ENCODE assay signal across 11 cellular contexts in the genomic region with DNA sequence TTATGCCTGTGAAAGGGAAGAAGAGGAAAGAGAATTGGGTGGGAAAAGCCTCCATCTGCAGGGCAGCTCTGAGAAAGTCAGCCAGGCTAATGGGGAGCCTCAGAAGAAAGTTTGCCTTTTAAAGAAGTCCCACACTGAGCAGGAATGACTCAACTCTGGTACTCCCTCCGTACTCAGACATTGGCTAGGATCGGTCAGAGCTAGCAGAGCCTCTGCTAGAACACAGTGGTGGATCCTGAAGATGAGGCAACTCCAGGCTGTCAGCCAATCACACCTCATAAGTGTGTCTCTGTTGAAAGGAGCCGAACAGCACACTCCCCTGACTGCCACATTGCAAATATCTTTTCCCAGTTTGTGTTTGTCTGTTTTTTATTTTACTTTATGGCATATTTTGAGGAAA.
A peak's percentile ranks its signal among the peaks of the same experiment; 100 is the strongest.
DNase-seq lines count a peak whose midpoint lies in the region; ATAC-seq, FAIRE-seq and TF ChIP-seq lines count a peak whose summit lies in the region.
"Had no signal": no experiment of that assay in that cellular context is flagged by ENCODE, and none has a peak within 500 bp of the region (broad histone marks: within the 10 kb centered on the region; RNA-seq: fewer than 3 reads in every experiment).

No MANE protein-coding gene starts in this region.

- CTCF ChIA-PET in AG04450 (lab: Charles Lee) (no interaction called here), PC-3 (lab: Charles Lee) (interaction anchor here (0.6 kb wide), 1 partner anchor 217 kb away, joined by 5 read pairs; no protein-coding TSS in a partner anchor)

- intact Hi-C loops in PC-3 (cut with micrococcal nuclease): loop anchor here (10.0 kb wide), 1 partner anchor 191 kb away; no protein-coding TSS in a partner anchor

- H3K27me3 ChIP-seq in AG04450 (ENCODE audit: control insufficient read depth, insufficient read depth, low read length) (peaks cover 25% of the 10 kb centered on the region), PC-3 (ENCODE audit: low read length) (no peaks in the 10 kb centered on the region)
- H3K27me3 ChIP-seq: BLaER1 had no signal

- no peak overlapping the region for H3K9ac ChIP-seq in PC-3 (ENCODE audit: low read length)
- H3K9ac ChIP-seq: BLaER1 had no signal

- BruUV-seq in PC-3 (replicated peaks; lab: Mats Ljungman, UMichigan): no TSS peak

- H3K9me3 Mint-ChIP-seq in activated T-cell treated with anti-CD3 and anti-CD28 coated beads, Interleukin-2, amount 50 U/mL, for 4 hours: peaks cover 12% of the 10 kb centered on the region

- H3K36me3 Mint-ChIP-seq in activated T-cell treated with anti-CD3 and anti-CD28 coated beads, Interleukin-2, amount 50 U/mL, for 4 hours (ENCODE audit: insufficient read depth): no peaks in the 10 kb centered on the region

- no peaks in the 10 kb centered on the region for H3F3A ChIP-seq in PC-3 (ENCODE audit: low read length, unreplicated experiment)

- FAIRE-seq in RCC 7860 (lab: Jason Lieb, UNC): no peak

- H3K4me3 ChIP-seq in AG04450 (ENCODE audit: low read depth, low read length) (no peak overlapping the region), PC-3 (ENCODE audit: low read length) (no peak overlapping the region), fibroblast of the aortic adventitia (ENCODE audit: low read depth, low read length) (no peak overlapping the region)
- H3K4me3 ChIP-seq: BLaER1 had no signal

- no peak overlapping the region for H2AFZ ChIP-seq in PC-3 (ENCODE audit: low read length)

- H3K27ac ChIP-seq in AG04450 (ENCODE audit: low read depth, low read length) (peak overlapping the region; percentile 25), PC-3 (ENCODE audit: low read length) (no peak overlapping the region)
- H3K27ac ChIP-seq: BLaER1 had no signal

- peaks cover 14% of the 10 kb centered on the region for H3K4me1 ChIP-seq in PC-3 (ENCODE audit: insufficient read depth, low read length)

- peak; percentile 32 for ATAC-seq in PC-3
- no peak for ATAC-seq in activated T-cell treated with anti-CD3 and anti-CD28 coated beads, Interleukin-2, amount 50 U/mL, for 4 hours

- H3K4me3 Mint-ChIP-seq in activated T-cell treated with anti-CD3 and anti-CD28 coated beads, Interleukin-2, amount 50 U/mL, for 4 hours: no peak overlapping the region
- H3K4me3 Mint-ChIP-seq: memory B cell had no signal

- no peaks in the 10 kb centered on the region for H3K9me2 ChIP-seq in PC-3 (replicated peaks; ENCODE audit: low read length)

- no peaks in the 10 kb centered on the region for H3K79me2 ChIP-seq in PC-3 (ENCODE audit: low read length)

- no peaks in the 10 kb centered on the region for H4K20me1 ChIP-seq in PC-3 (ENCODE audit: low read length)
- H4K20me1 ChIP-seq: BLaER1 had no signal

- peaks cover 3% of the 10 kb centered on the region; the same call in 1 of the 2 replicates for H3K9me3 ChIP-seq in AG04450 (ENCODE audit: control insufficient read depth, insufficient read depth, low read length)
- H3K9me3 ChIP-seq in PC-3 (ENCODE audit: low read length): no peaks in the 10 kb centered on the region

- H3K4me1 Mint-ChIP-seq in activated T-cell treated with anti-CD3 and anti-CD28 coated beads, Interleukin-2, amount 50 U/mL, for 4 hours (ENCODE audit: low read depth): no peaks in the 10 kb centered on the region

- no peaks in the 10 kb centered on the region for H3K36me3 ChIP-seq in PC-3 (ENCODE audit: low read depth, low read length)
- H3K36me3 ChIP-seq: BLaER1 had no signal

- no peak overlapping the region for H3K4me2 ChIP-seq in PC-3 (ENCODE audit: low read length)
- H3K4me2 ChIP-seq: BLaER1 had no signal

- TF ChIP-seq CTCF in AG04450 (IDR thresholded peaks at IDR 0.05; ENCODE audit: low read depth, low read length) (no peak), PC-3 (conservative IDR thresholded peaks at IDR 0.05; ENCODE audit: low read depth, low read length) (no peak), fibroblast of the aortic adventitia (IDR thresholded peaks at IDR 0.05; ENCODE audit: insufficient read depth, low read length) (no peak)

- peaks cover 21% of the 10 kb centered on the region for H3K27me3 Mint-ChIP-seq in activated T-cell treated with anti-CD3 and anti-CD28 coated beads, Interleukin-2, amount 50 U/mL, for 4 hours (ENCODE audit: low read depth)

- peak; percentile 52 for DNase-seq in AG04450 (ENCODE audit: low read depth, low spot score)
- peak; percentile 24 for DNase-seq in PC-3
- peak; percentile 73 for DNase-seq in fibroblast of the aortic adventitia (ENCODE audit: low read depth)
- peak; percentile 34 for DNase-seq in non-pigmented ciliary epithelial cell (ENCODE audit: low read depth)
- no peak for DNase-seq in RCC 7860 (ENCODE audit: low spot score)
- DNase-seq in cerebellum (ENCODE audit: low spot score): no peak
- no peak for DNase-seq in activated T-cell treated with anti-CD3 and anti-CD28 coated beads, Interleukin-2, amount 50 U/mL, for 4 hours
- DNase-seq in NCI-H2227 treated with DMSO at 0.1 percent for 48 hours (lab: John Stamatoyannopoulos, UW): no peak
- DNase-seq: stimulated activated CD4-positive, alpha-beta T cell treated with anti-CD3 and anti-CD28 coated beads, Interleukin-2, amount 100 ng/mL, for 24 hours had no signal

- POLR2A ChIA-PET in AG04450 (lab: Yijun Ruan, JAX): no interaction called here
- POLR2A ChIA-PET in PC-3 (lab: Charles Lee; ENCODE audit: unreplicated experiment): no interaction called here

Comparison
In these comparisons a context has a peak if more than half of its experiments do, and no peak if none do; other contexts are left out.
1. DNase-seq: peak in AG04450 (single experiment), PC-3 (single experiment), fibroblast of the aortic adventitia (single experiment) and non-pigmented ciliary epithelial cell (single experiment); none in RCC 7860 (single experiment), cerebellum (single experiment), activated T-cell treated with anti-CD3 and anti-CD28 coated beads, Interleukin-2, amount 50 U/mL, for 4 hours (single experiment) and NCI-H2227 treated with DMSO at 0.1 percent for 48 hours (single experiment).